In genomic region chr9:99189887-99190596, GRCh38 we compare ENCODE assay signal across 21 cellular contexts.
"Had no signal": no experiment of that assay in that cellular context is flagged by ENCODE, and none has a peak within 500 bp of the region (broad histone marks: within the 10 kb centered on the region; RNA-seq: fewer than 3 reads in every experiment).

No MANE protein-coding gene starts in this region.

- H3K9me3 Mint-ChIP-seq: activated naive CD4-positive, alpha-beta T cell treated with anti-CD3 and anti-CD28 coated beads, Interleukin-2, amount 50 U/mL, for 24 hours; activated T-helper 1 cell treated with anti-CD3 and anti-CD28 coated beads, Interleukin-12 subunit alpha, Interleukin-12 subunit beta, Interleukin-2, Interleukin-4 antibody, amounts not matched to agents 30 ng/mL and 10 ng/mL and 1 ng/mL, durations not matched to agents 14 hours and 24 hours and 36 hours; mesothelial cell of epicardium; naive thymus-derived CD8-positive, alpha-beta T cell; stimulated activated naive CD8-positive, alpha-beta T cell treated with anti-CD3 and anti-CD28 coated beads, Interleukin-15, amount 100 ng/mL, for 72 hours had no signal

- DNase-seq: activated CD4-positive, alpha-beta T cell treated with anti-CD3 and anti-CD28 coated beads for 1 hour; activated CD4-positive, alpha-beta T cell treated with anti-CD3 and anti-CD28 coated beads, Interleukin-2, amount 50 U/mL, for 1 hour; activated CD8-positive, alpha-beta T cell treated with anti-CD3 and anti-CD28 coated beads, Interleukin-2, amount 10 ng/mL, durations not matched to agents 7 days and 5 days; activated gamma-delta T cell; brain microvascular endothelial cell; central memory CD4-positive, alpha-beta T cell; effector CD4-positive, alpha-beta T cell; foreskin melanocyte; glutamatergic neuron; hippocampal formation; left ventricle myocardium inferior; naive thymus-derived CD8-positive, alpha-beta T cell; psoas muscle; stimulated activated CD4-positive, alpha-beta T cell treated with anti-CD3 and anti-CD28 coated beads, Interleukin-4, amount 100 ng/mL, for 24 hours; stimulated activated naive CD8-positive, alpha-beta T cell treated with anti-CD3 and anti-CD28 coated beads, Interleukin-15, amount 100 ng/mL, for 72 hours; T-helper 1 cell; tibial artery; WERI-Rb-1 had no signal

- H3K4me3 Mint-ChIP-seq: activated CD8-positive, alpha-beta T cell treated with anti-CD3 and anti-CD28 coated beads, Interleukin-2, amount 10 ng/mL, durations not matched to agents 7 days and 5 days; activated naive CD4-positive, alpha-beta T cell treated with anti-CD3 and anti-CD28 coated beads, Interleukin-2, amount 50 U/mL, for 24 hours; activated T-helper 1 cell treated with anti-CD3 and anti-CD28 coated beads, Interleukin-12 subunit alpha, Interleukin-12 subunit beta, Interleukin-2, Interleukin-4 antibody, amounts not matched to agents 30 ng/mL and 10 ng/mL and 1 ng/mL, durations not matched to agents 14 hours and 24 hours and 36 hours; mesothelial cell of epicardium; naive thymus-derived CD8-positive, alpha-beta T cell; stimulated activated naive CD8-positive, alpha-beta T cell treated with anti-CD3 and anti-CD28 coated beads, Interleukin-15, amount 100 ng/mL, for 72 hours had no signal

- H3K36me3 Mint-ChIP-seq: activated naive CD4-positive, alpha-beta T cell treated with anti-CD3 and anti-CD28 coated beads, Interleukin-2, amount 50 U/mL, for 24 hours; mesothelial cell of epicardium; naive thymus-derived CD8-positive, alpha-beta T cell had no signal

- ATAC-seq: activated CD8-positive, alpha-beta T cell treated with anti-CD3 and anti-CD28 coated beads, Interleukin-2, amount 10 ng/mL, durations not matched to agents 7 days and 5 days; naive thymus-derived CD8-positive, alpha-beta T cell; psoas muscle; stimulated activated naive CD8-positive, alpha-beta T cell treated with anti-CD3 and anti-CD28 coated beads, Interleukin-15, amount 100 ng/mL, for 72 hours had no signal

- H3K4me1 Mint-ChIP-seq: mesothelial cell of epicardium had no signal

- H3K27ac Mint-ChIP-seq: activated CD8-positive, alpha-beta T cell treated with anti-CD3 and anti-CD28 coated beads, Interleukin-2, amount 10 ng/mL, durations not matched to agents 7 days and 5 days; activated naive CD4-positive, alpha-beta T cell treated with anti-CD3 and anti-CD28 coated beads, Interleukin-2, amount 50 U/mL, for 24 hours; activated T-helper 1 cell treated with anti-CD3 and anti-CD28 coated beads, Interleukin-12 subunit alpha, Interleukin-12 subunit beta, Interleukin-2, Interleukin-4 antibody, amounts not matched to agents 30 ng/mL and 10 ng/mL and 1 ng/mL, durations not matched to agents 14 hours and 24 hours and 36 hours; mesothelial cell of epicardium; naive thymus-derived CD8-positive, alpha-beta T cell had no signal
